ENCODE assay signal across 1 cellular context in the genomic region with DNA sequence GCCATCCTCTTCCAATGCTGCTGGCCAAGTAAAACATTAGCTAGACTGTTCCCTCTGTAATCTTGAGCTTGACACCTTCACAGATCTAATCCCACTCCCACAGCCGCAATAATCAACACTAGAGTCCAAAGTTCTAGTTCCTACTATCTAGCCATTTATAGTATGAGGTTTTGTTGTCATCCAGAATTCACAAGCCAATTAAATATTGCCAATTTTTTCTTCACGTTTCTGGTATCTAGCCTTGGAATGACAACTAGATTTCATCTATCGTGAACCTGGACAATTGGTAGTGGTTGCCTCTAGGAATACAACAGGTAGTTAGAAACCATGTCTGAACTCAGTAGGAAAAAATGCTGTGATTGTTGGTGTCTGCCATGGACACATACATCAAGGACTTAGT.
TF ChIP-seq lines count a peak whose summit lies in the region.

No MANE protein-coding gene starts in this region.

TF ChIP-seq in HepG2, 621 proteins besides CTCF, POLR2A, EP300 and RAD21 (continued from another document and continues in another):
- TF ChIP-seq, protein P1, sequence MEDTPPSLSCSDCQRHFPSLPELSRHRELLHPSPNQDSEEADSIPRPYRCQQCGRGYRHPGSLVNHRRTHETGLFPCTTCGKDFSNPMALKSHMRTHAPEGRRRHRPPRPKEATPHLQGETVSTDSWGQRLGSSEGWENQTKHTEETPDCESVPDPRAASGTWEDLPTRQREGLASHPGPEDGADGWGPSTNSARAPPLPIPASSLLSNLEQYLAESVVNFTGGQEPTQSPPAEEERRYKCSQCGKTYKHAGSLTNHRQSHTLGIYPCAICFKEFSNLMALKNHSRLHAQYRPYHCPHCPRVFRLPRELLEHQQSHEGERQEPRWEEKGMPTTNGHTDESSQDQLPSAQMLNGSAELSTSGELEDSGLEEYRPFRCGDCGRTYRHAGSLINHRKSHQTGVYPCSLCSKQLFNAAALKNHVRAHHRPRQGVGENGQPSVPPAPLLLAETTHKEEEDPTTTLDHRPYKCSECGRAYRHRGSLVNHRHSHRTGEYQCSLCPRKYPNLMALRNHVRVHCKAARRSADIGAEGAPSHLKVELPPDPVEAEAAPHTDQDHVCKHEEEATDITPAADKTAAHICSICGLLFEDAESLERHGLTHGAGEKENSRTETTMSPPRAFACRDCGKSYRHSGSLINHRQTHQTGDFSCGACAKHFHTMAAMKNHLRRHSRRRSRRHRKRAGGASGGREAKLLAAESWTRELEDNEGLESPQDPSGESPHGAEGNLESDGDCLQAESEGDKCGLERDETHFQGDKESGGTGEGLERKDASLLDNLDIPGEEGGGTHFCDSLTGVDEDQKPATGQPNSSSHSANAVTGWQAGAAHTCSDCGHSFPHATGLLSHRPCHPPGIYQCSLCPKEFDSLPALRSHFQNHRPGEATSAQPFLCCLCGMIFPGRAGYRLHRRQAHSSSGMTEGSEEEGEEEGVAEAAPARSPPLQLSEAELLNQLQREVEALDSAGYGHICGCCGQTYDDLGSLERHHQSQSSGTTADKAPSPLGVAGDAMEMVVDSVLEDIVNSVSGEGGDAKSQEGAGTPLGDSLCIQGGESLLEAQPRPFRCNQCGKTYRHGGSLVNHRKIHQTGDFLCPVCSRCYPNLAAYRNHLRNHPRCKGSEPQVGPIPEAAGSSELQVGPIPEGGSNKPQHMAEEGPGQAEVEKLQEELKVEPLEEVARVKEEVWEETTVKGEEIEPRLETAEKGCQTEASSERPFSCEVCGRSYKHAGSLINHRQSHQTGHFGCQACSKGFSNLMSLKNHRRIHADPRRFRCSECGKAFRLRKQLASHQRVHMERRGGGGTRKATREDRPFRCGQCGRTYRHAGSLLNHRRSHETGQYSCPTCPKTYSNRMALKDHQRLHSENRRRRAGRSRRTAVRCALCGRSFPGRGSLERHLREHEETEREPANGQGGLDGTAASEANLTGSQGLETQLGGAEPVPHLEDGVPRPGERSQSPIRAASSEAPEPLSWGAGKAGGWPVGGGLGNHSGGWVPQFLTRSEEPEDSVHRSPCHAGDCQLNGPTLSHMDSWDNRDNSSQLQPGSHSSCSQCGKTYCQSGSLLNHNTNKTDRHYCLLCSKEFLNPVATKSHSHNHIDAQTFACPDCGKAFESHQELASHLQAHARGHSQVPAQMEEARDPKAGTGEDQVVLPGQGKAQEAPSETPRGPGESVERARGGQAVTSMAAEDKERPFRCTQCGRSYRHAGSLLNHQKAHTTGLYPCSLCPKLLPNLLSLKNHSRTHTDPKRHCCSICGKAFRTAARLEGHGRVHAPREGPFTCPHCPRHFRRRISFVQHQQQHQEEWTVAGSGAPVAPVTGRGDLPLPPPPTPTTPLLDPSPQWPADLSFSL (CRISPR knock-in tag; IDR thresholded peaks at IDR 0.05) = no peak
- TF ChIP-seq MED1 (CRISPR knock-in tag; IDR thresholded peaks at IDR 0.05) = peak; percentile 42; the same call in 1 of the 2 replicates
- no peak for TF ChIP-seq FOXJ3 (CRISPR knock-in tag; IDR thresholded peaks at IDR 0.05; ENCODE audit: borderline replicate concordance)
- no peak for TF ChIP-seq NFYB (CRISPR knock-in tag; IDR thresholded peaks at IDR 0.05)
- TF ChIP-seq TBX2 (CRISPR knock-in tag; IDR thresholded peaks at IDR 0.05; ENCODE audit: borderline replicate concordance) = peak; percentile 99
- TF ChIP-seq PITX1 (CRISPR knock-in tag; IDR thresholded peaks at IDR 0.05) = peak; percentile 88
- peak; percentile 50; the same call in 1 of the 2 replicates for TF ChIP-seq ELF3 (CRISPR knock-in tag; IDR thresholded peaks at IDR 0.05)
- peak; percentile 91 for TF ChIP-seq POGZ (CRISPR knock-in tag; IDR thresholded peaks at IDR 0.05)
- TF ChIP-seq, protein P2, sequence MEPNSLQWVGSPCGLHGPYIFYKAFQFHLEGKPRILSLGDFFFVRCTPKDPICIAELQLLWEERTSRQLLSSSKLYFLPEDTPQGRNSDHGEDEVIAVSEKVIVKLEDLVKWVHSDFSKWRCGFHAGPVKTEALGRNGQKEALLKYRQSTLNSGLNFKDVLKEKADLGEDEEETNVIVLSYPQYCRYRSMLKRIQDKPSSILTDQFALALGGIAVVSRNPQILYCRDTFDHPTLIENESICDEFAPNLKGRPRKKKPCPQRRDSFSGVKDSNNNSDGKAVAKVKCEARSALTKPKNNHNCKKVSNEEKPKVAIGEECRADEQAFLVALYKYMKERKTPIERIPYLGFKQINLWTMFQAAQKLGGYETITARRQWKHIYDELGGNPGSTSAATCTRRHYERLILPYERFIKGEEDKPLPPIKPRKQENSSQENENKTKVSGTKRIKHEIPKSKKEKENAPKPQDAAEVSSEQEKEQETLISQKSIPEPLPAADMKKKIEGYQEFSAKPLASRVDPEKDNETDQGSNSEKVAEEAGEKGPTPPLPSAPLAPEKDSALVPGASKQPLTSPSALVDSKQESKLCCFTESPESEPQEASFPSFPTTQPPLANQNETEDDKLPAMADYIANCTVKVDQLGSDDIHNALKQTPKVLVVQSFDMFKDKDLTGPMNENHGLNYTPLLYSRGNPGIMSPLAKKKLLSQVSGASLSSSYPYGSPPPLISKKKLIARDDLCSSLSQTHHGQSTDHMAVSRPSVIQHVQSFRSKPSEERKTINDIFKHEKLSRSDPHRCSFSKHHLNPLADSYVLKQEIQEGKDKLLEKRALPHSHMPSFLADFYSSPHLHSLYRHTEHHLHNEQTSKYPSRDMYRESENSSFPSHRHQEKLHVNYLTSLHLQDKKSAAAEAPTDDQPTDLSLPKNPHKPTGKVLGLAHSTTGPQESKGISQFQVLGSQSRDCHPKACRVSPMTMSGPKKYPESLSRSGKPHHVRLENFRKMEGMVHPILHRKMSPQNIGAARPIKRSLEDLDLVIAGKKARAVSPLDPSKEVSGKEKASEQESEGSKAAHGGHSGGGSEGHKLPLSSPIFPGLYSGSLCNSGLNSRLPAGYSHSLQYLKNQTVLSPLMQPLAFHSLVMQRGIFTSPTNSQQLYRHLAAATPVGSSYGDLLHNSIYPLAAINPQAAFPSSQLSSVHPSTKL (CRISPR knock-in tag; IDR thresholded peaks at IDR 0.05) = peak; percentile 92
- TF ChIP-seq HNF4A (CRISPR knock-in tag; IDR thresholded peaks at IDR 0.05) = peak; percentile 95
- TF ChIP-seq, protein P3, sequence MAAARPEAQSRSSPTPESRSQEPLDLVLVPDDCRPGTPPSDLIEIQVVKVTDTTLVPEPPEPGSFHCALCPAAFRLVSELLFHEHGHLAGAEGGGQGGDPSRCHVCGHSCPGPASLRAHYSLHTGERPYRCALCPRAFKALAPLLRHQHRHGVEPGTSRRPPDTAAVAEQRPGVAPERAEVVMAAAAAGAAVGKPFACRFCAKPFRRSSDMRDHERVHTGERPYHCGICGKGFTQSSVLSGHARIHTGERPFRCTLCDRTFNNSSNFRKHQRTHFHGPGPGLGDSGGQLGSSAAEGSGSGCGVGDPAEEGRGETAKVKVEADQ (CRISPR knock-in tag; IDR thresholded peaks at IDR 0.05; ENCODE audit: borderline replicate concordance) = no peak
- peak; percentile 50 for TF ChIP-seq TEAD3 (CRISPR knock-in tag; optimal IDR thresholded peaks at IDR 0.05; ENCODE audit: borderline replicate concordance)
- TF ChIP-seq ASH2L (IDR thresholded peaks at IDR 0.05; ENCODE audit: insufficient read length, low read depth, low read length) = peak; percentile 74
- no peak for TF ChIP-seq ZFP62 (CRISPR knock-in tag; IDR thresholded peaks at IDR 0.05)
- no peak for TF ChIP-seq ZNF329 (CRISPR knock-in tag; IDR thresholded peaks at IDR 0.05; ENCODE audit: low read depth)
- TF ChIP-seq KAT8 (CRISPR knock-in tag; IDR thresholded peaks at IDR 0.05) = peak; percentile 61; the same call in 1 of the 2 replicates
- TF ChIP-seq, protein P4, sequence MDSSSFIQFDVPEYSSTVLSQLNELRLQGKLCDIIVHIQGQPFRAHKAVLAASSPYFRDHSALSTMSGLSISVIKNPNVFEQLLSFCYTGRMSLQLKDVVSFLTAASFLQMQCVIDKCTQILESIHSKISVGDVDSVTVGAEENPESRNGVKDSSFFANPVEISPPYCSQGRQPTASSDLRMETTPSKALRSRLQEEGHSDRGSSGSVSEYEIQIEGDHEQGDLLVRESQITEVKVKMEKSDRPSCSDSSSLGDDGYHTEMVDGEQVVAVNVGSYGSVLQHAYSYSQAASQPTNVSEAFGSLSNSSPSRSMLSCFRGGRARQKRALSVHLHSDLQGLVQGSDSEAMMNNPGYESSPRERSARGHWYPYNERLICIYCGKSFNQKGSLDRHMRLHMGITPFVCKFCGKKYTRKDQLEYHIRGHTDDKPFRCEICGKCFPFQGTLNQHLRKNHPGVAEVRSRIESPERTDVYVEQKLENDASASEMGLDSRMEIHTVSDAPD (CRISPR knock-in tag; IDR thresholded peaks at IDR 0.05) = no peak
- no peak for TF ChIP-seq SOX13 (IDR thresholded peaks at IDR 0.05)
- peak in 1 of 2 experiments; percentile 90; a peak in 2 of 4 replicates for TF ChIP-seq SOX13 (CRISPR knock-in tag; conservative IDR thresholded peaks at IDR 0.05 in 1 of 2, IDR thresholded peaks at IDR 0.05 in 1 of 2)
- TF ChIP-seq, protein P5, sequence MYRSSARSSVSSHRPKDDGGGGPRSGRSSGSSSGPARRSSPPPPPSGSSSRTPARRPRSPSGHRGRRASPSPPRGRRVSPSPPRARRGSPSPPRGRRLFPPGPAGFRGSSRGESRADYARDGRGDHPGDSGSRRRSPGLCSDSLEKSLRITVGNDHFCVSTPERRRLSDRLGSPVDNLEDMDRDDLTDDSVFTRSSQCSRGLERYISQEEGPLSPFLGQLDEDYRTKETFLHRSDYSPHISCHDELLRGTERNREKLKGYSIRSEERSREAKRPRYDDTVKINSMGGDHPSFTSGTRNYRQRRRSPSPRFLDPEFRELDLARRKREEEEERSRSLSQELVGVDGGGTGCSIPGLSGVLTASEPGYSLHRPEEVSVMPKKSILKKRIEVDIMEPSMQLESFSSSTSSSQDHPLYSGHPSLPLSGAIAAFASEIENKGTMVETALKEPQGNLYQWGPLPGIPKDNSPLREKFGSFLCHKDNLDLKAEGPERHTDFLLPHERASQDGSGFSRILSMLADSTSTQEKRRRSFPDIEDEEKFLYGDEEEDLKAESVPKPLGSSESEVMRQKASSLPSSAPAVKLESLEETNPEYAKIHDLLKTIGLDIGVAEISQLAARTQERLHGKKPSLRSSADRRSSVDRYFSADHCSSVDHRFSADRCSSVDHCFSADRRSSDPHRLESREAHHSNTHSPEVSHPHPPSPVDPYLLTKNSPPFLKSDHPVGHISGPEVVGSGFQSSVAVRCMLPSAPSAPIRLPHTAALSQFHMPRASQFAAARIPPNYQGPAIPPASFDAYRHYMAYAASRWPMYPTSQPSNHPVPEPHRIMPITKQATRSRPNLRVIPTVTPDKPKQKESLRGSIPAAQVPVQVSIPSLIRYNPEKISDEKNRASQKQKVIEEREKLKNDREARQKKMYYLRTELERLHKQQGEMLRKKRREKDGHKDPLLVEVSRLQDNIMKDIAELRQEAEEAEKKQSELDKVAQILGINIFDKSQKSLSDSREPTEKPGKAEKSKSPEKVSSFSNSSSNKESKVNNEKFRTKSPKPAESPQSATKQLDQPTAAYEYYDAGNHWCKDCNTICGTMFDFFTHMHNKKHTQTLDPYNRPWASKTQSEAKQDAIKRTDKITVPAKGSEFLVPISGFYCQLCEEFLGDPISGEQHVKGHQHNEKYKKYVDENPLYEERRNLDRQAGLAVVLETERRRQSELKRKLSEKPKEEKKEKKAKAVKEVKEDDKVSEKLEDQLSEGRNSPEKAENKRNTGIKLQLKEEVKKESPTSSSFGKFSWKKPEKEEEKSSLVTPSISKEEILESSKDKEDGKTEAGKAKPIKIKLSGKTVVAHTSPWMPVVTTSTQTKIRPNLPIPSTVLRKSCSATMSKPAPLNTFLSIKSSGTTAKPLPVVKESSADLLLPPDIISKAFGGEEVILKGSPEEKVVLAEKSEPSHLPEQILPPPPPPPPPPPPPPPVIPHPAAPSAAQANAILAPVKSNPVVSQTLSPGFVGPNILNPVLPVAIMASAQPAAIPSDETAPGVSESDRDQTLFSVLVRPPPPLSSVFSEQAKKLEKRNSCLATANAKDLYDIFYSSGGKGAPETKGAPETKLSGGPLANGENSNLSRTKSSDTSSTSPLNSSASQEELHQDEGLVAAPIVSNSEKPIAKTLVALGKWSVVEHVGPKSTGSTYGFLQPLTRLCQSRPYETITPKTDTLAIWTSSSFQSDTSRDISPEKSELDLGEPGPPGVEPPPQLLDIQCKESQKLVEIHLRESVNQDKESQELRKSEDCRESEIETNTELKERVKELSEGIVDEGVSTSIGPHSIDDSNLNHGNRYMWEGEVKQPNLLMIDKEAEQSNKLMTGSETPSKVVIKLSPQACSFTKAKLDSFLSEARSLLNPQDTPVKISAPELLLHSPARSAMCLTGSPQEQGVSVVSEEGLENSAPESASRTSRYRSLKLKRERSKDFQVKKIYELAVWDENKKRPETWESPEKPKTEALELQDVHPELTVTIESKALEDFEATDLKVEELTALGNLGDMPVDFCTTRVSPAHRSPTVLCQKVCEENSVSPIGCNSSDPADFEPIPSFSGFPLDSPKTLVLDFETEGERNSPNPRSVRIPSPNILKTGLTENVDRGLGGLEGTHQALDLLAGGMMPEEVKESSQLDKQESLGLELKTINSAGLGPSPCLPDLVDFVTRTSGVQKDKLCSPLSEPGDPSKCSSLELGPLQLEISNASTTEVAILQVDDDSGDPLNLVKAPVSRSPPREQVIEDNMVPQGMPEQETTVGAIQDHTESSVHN (CRISPR knock-in tag; IDR thresholded peaks at IDR 0.05) = no peak
- peak; percentile 74 for TF ChIP-seq DPF2 (CRISPR knock-in tag; IDR thresholded peaks at IDR 0.05; ENCODE audit: borderline replicate concordance, low read depth)
- TF ChIP-seq RARA (CRISPR knock-in tag; IDR thresholded peaks at IDR 0.05) = 0 out of 2 replicates have a peak, but pooled peaks have one; percentile 39
- TF ChIP-seq ZNF124 (CRISPR knock-in tag; IDR thresholded peaks at IDR 0.05) = peak; percentile 53; the same call in 1 of the 2 replicates
- TF ChIP-seq, protein P6, sequence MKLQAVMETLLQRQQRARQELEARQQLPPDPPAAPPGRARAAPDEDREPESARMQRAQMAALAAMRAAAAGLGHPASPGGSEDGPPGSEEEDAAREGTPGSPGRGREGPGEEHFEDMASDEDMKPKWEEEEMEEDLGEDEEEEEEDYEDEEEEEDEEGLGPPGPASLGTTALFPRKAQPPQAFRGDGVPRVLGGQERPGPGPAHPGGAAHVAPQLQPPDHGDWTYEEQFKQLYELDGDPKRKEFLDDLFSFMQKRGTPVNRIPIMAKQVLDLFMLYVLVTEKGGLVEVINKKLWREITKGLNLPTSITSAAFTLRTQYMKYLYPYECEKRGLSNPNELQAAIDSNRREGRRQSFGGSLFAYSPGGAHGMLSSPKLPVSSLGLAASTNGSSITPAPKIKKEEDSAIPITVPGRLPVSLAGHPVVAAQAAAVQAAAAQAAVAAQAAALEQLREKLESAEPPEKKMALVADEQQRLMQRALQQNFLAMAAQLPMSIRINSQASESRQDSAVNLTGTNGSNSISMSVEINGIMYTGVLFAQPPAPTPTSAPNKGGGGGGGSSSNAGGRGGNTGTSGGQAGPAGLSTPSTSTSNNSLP (IDR thresholded peaks at IDR 0.05; ENCODE audit: low read depth, low read length) = peak; percentile 71
- TF ChIP-seq, protein P7, sequence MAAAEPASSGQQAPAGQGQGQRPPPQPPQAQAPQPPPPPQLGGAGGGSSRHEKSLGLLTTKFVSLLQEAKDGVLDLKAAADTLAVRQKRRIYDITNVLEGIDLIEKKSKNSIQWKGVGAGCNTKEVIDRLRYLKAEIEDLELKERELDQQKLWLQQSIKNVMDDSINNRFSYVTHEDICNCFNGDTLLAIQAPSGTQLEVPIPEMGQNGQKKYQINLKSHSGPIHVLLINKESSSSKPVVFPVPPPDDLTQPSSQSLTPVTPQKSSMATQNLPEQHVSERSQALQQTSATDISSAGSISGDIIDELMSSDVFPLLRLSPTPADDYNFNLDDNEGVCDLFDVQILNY (CRISPR knock-in tag; conservative IDR thresholded peaks at IDR 0.05) = no peak
- TF ChIP-seq BCL6 (CRISPR knock-in tag; IDR thresholded peaks at IDR 0.05) = peak; percentile 81
